Comparison of ENCODE assay signal across 12 cellular contexts in genomic region chr3:34017757-34018156, GRCh38.
"Had no signal": no experiment of that assay in that cellular context is flagged by ENCODE, and none has a peak within 500 bp of the region (broad histone marks: within the 10 kb centered on the region; RNA-seq: fewer than 3 reads in every experiment).

No MANE protein-coding gene starts in this region.

- H3K4me3 Mint-ChIP-seq: activated T-helper 1 cell treated with anti-CD3 and anti-CD28 coated beads, Interleukin-12 subunit alpha, Interleukin-12 subunit beta, Interleukin-2, Interleukin-4 antibody, amounts not matched to agents 30 ng/mL and 10 ng/mL and 1 ng/mL, durations not matched to agents 14 hours and 24 hours and 36 hours; memory B cell had no signal

- ATAC-seq: activated CD4-positive, CD25-positive, alpha-beta regulatory T cell treated with anti-CD3 and anti-CD28 coated beads, Interleukin-2, amount 50 U/mL, for 24 hours; gastrocnemius medialis; heart right ventricle; left lung had no signal

- H3K9me3 Mint-ChIP-seq: activated T-helper 1 cell treated with anti-CD3 and anti-CD28 coated beads, Interleukin-12 subunit alpha, Interleukin-12 subunit beta, Interleukin-2, Interleukin-4 antibody, amounts not matched to agents 30 ng/mL and 10 ng/mL and 1 ng/mL, durations not matched to agents 14 hours and 24 hours and 36 hours; memory B cell had no signal

- H3K27ac Mint-ChIP-seq: memory B cell had no signal

- DNase-seq: activated naive CD4-positive, alpha-beta T cell treated with anti-CD3 and anti-CD28 coated beads, Interleukin-2, amount 50 U/mL, for 16 hours; colonic mucosa; gastrocnemius medialis; heart right ventricle; islet precursor cell; left lung; stimulated activated CD4-positive, alpha-beta T cell treated with anti-CD3 and anti-CD28 coated beads, Interleukin-12 subunit alpha, Interleukin-12 subunit beta, amount 100 ng/mL, for 4 hours; stimulated activated naive CD4-positive, alpha-beta T cell treated with Interleukin-2 at 50 U/mL for 16 hours; upper lobe of left lung had no signal

- H3K36me3 Mint-ChIP-seq: memory B cell had no signal
